In genomic region chr6:36856277-36856676, GRCh38 we compare ENCODE assay signal across 23 cellular contexts. TPM values are rescaled to one million over a fixed set of nuclear protein-coding genes. Genes with fewer than 3 reads are reported as not detected.
A peak's percentile ranks its signal among the peaks of the same experiment; 100 is the strongest.
DNase-seq lines count a peak whose midpoint lies in the region; ATAC-seq, FAIRE-seq and TF ChIP-seq lines count a peak whose summit lies in the region.
"Had no signal": no experiment of that assay in that cellular context is flagged by ENCODE, and none has a peak within 500 bp of the region (broad histone marks: within the 10 kb centered on the region; RNA-seq: fewer than 3 reads in every experiment).

No MANE protein-coding gene starts in this region.

- H3K27me3 ChIP-seq in HepG2 (ENCODE audit: control insufficient read depth in 1 of 2, insufficient read depth in 2 of 2, low read length in 2 of 2), result no peaks in the 10 kb centered on the region
- H3K27me3 ChIP-seq: spleen had no signal

- peaks cover 44% of the 10 kb centered on the region for H3K36me3 Mint-ChIP-seq in brain

- no peaks in the 10 kb centered on the region for H3K9me3 ChIP-seq in HepG2 (ENCODE audit: low read length)

- peaks cover 21% of the 10 kb centered on the region for H3K79me2 ChIP-seq in HepG2 (ENCODE audit: insufficient read depth, low read length)

- no peak for ATAC-seq in HepG2
- ATAC-seq: activated CD4-positive, alpha-beta T cell treated with anti-CD3 and anti-CD28 coated beads for 36 hours; activated naive CD8-positive, alpha-beta T cell treated with anti-CD3 and anti-CD28 coated beads, Interleukin-2, amount 50 U/mL, for 24 hours had no signal

- no peak overlapping the region for H3K4me3 Mint-ChIP-seq in brain
- H3K4me3 Mint-ChIP-seq: activated CD4-positive, alpha-beta T cell treated with anti-CD3 and anti-CD28 coated beads for 36 hours; activated naive CD8-positive, alpha-beta T cell treated with anti-CD3 and anti-CD28 coated beads, Interleukin-2, amount 50 U/mL, for 24 hours; activated T-cell treated with anti-CD3 and anti-CD28 coated beads, Interleukin-2, amount 50 U/mL, for 24 hours; nephron progenitor cell; type B pancreatic cell had no signal

- H3K36me3 ChIP-seq in HepG2 (replicated peaks in 1 of 2; ENCODE audit: control insufficient read depth in 1 of 2, insufficient read depth in 2 of 2, low read length in 2 of 2), result peaks cover 19 to 70% of the 10 kb centered on the region in 2 experiments

- no TSS peak for BruUV-seq in HepG2 (replicated peaks; lab: Mats Ljungman, UMichigan)

- H3K27me3 Mint-ChIP-seq in brain, result no peaks in the 10 kb centered on the region
- H3K27me3 Mint-ChIP-seq: activated CD4-positive, alpha-beta T cell treated with anti-CD3 and anti-CD28 coated beads for 36 hours; activated naive CD8-positive, alpha-beta T cell treated with anti-CD3 and anti-CD28 coated beads, Interleukin-2, amount 50 U/mL, for 24 hours; activated T-cell treated with anti-CD3 and anti-CD28 coated beads, Interleukin-2, amount 50 U/mL, for 24 hours; type B pancreatic cell had no signal

- peak overlapping the region in 3 of 5 experiments; percentile 25 to 73 (median 64) for H3K27ac Mint-ChIP-seq in brain
- H3K27ac Mint-ChIP-seq: activated CD4-positive, alpha-beta T cell treated with anti-CD3 and anti-CD28 coated beads for 36 hours; activated naive CD8-positive, alpha-beta T cell treated with anti-CD3 and anti-CD28 coated beads, Interleukin-2, amount 50 U/mL, for 24 hours; activated T-cell treated with anti-CD3 and anti-CD28 coated beads, Interleukin-2, amount 50 U/mL, for 24 hours; nephron progenitor cell; type B pancreatic cell had no signal

- H3K4me1 Mint-ChIP-seq in brain, result peaks cover 38% of the 10 kb centered on the region
- H3K4me1 Mint-ChIP-seq: activated naive CD8-positive, alpha-beta T cell treated with anti-CD3 and anti-CD28 coated beads, Interleukin-2, amount 50 U/mL, for 24 hours had no signal

- no peak for TF ChIP-seq RAD21 in HepG2 (CRISPR knock-in tag; IDR thresholded peaks at IDR 0.05)

- no peak overlapping the region for H3K4me3 ChIP-seq in HepG2 (replicated peaks in 1 of 3; ENCODE audit: insufficient read depth in 1 of 3, low read depth in 2 of 3, low read length in 3 of 3)
- H3K4me3 ChIP-seq: lung, spleen had no signal

- no peaks in the 10 kb centered on the region for H4K20me1 ChIP-seq in HepG2 (ENCODE audit: insufficient read depth, low read length)

- DNase-seq in DMS79 (lab: John Stamatoyannopoulos, UW), result peak; percentile 88
- peak; percentile 39 for DNase-seq in M059J (ENCODE audit: low read depth)
- DNase-seq in HepG2 (ENCODE audit: low spot score), result no peak
- no peak for DNase-seq in NCI-H524 treated with DMSO at 0.1 percent for 48 hours (lab: John Stamatoyannopoulos, UW)
- no peak for DNase-seq in midbrain (lab: John Stamatoyannopoulos, UW)
- no peak for DNase-seq in retina
- DNase-seq: activated CD4-positive, alpha-beta T cell treated with anti-CD3 and anti-CD28 coated beads for 36 hours; activated gamma-delta T cell; activated naive CD8-positive, alpha-beta T cell treated with anti-CD3 and anti-CD28 coated beads, Interleukin-2, amount 50 U/mL, for 24 hours; activated T-cell treated with anti-CD3 and anti-CD28 coated beads, Interleukin-2, amount 50 U/mL, for 24 hours; C1 segment of cervical spinal cord; Karpas-422; NCI-H226; NCI-H774; nephron progenitor cell; spleen; stimulated activated CD4-positive, alpha-beta T cell treated with anti-CD3 and anti-CD28 coated beads, Interleukin-2, amount 100 ng/mL, for 48 hours had no signal

- intact Hi-C loops in HepG2 (cut with micrococcal nuclease; ENCODE audit: unreplicated experiment), result loop anchor here (10.0 kb wide), 1 partner anchor 231 kb away; no protein-coding TSS in a partner anchor

- in situ Hi-C loops in HepG2 (cut with HindIII; ENCODE audit: extremely low pct_ligation_motif_present, low pct_unique_long_range_greater_than_20kb), result no loop called here

- H3K4me1 ChIP-seq in HepG2 (ENCODE audit: insufficient read depth, low read length), result peaks cover 36% of the 10 kb centered on the region

- H2AFZ ChIP-seq in HepG2 (ENCODE audit: low read length), result no peak overlapping the region

- TF ChIP-seq CTCF in brain (conservative IDR thresholded peaks at IDR 0.05) (no peak), HepG2 (CRISPR knock-in tag; IDR thresholded peaks at IDR 0.05) (no peak)

- H3K9me3 Mint-ChIP-seq in brain, result no peaks in the 10 kb centered on the region
- H3K9me3 Mint-ChIP-seq: activated naive CD8-positive, alpha-beta T cell treated with anti-CD3 and anti-CD28 coated beads, Interleukin-2, amount 50 U/mL, for 24 hours; activated T-cell treated with anti-CD3 and anti-CD28 coated beads, Interleukin-2, amount 50 U/mL, for 24 hours; nephron progenitor cell; type B pancreatic cell had no signal

- CTCF ChIA-PET in HepG2 (lab: Yijun Ruan, JAX; ENCODE audit: low intra/inter-chr PET ratio, low total read pairs), result no interaction called here

- no peak overlapping the region for H3K4me2 ChIP-seq in HepG2 (ENCODE audit: low read depth, low read length)

- POLR2A ChIA-PET in HepG2 (lab: Yijun Ruan, JAX), result no interaction called here

- no peak for TF ChIP-seq EP300 in HepG2 (IDR thresholded peaks at IDR 0.05; ENCODE audit: low read depth in 2 of 2, low read length in 2 of 2)
- TF ChIP-seq EP300 in HepG2 (CRISPR knock-in tag; IDR thresholded peaks at IDR 0.05; ENCODE audit: borderline replicate concordance), result no peak

- H3K9ac ChIP-seq in HepG2 (ENCODE audit: insufficient read depth, low read depth, low read length), result no peak overlapping the region

- WGBS in HepG2 (ENCODE audit: low lambda C conversion rate), result over 99% methylated on average over 8 of the region's 8 CpGs

- TF ChIP-seq POLR2A in HepG2 (IDR thresholded peaks at IDR 0.05; ENCODE audit: insufficient read depth in 1 of 2, low read depth in 2 of 2, low read length in 2 of 2), result no peak

- no peak for FAIRE-seq in HepG2 (lab: Jason Lieb, UNC)
- FAIRE-seq: D721Med, keratinocyte had no signal

- no peak overlapping the region for H3K27ac ChIP-seq in HepG2 (ENCODE audit: extremely low read length, insufficient read depth, low read length)
- H3K27ac ChIP-seq: spleen had no signal

RNA-seq across cellular contexts. Expression of gene CPNE5, which starts 17.0 kb away (rescaled TPM):
- 0.02 TPM in 1 of 2 replicates, not detected in the other for total RNA-seq in M059J (2014; rRNA removed; shearing (Covaris generic))
- polyA plus RNA-seq in brain (ENCODE audit: insufficient read depth, low read depth, low replicate concordance), result 22.9 TPM
- total RNA-seq in HepG2 (2016; rRNA removed; fragmentation: Illumina TruSeq; extraction: Trizol), result not detected in 2 replicates
- total RNA-seq in HepG2 (2016; cell fraction: cytosol; rRNA removed; fragmentation: Illumina TruSeq; extraction: Trizol; ENCODE audit: low read depth), result not detected in 2 replicates
- total RNA-seq in HepG2 (2016; cell fraction: insoluble cytoplasmic fraction; rRNA removed; fragmentation: Illumina TruSeq; extraction: Trizol), result not detected in 2 replicates
- total RNA-seq in HepG2 (2016; cell fraction: membrane; rRNA removed; fragmentation: Illumina TruSeq; extraction: Trizol), result not detected in 2 replicates
- total RNA-seq in HepG2 (2016; cell fraction: nucleus; rRNA removed; fragmentation: Illumina TruSeq; extraction: Trizol), result not detected in 2 replicates
- 0.10 and 0.16 TPM in 2 replicates for polyA plus RNA-seq in HepG2 (2011; rRNA removed)
- 0.15 TPM in 1 of 2 replicates, not detected in the other for polyA plus RNA-seq in HepG2 (2011; cell fraction: cytosol; rRNA removed)
- 0.36 and 0.40 TPM in 2 replicates for polyA plus RNA-seq in HepG2 (2011; cell fraction: nucleus; rRNA removed)
- 0.05 and 0.16 TPM in 2 replicates for polyA plus RNA-seq in HepG2 (2012)
- not detected in 2 replicates for polyA plus RNA-seq in HepG2 (2016; cell fraction: cytosol; fragmentation: Illumina TruSeq; extraction: Trizol; ENCODE audit: low read depth)
- not detected in 2 replicates for polyA plus RNA-seq in HepG2 (2016; cell fraction: insoluble cytoplasmic fraction; fragmentation: Illumina TruSeq; extraction: Trizol; ENCODE audit: low read depth)
- polyA plus RNA-seq in HepG2 (2016; cell fraction: membrane; fragmentation: Illumina TruSeq; extraction: Trizol; ENCODE audit: low read depth), result not detected in 2 replicates
- polyA plus RNA-seq in HepG2 (2016; cell fraction: nucleus; fragmentation: Illumina TruSeq; extraction: Trizol; ENCODE audit: insufficient read depth, low read depth), result not detected in 2 replicates
- polyA minus RNA-seq in HepG2 (2011; rRNA and poly(A)+ RNA removed; ENCODE audit: low replicate concordance), result 0.26 TPM in 1 of 2 replicates, not detected in the other
- not detected in 2 replicates for polyA minus RNA-seq in HepG2 (2011; cell fraction: cytosol; rRNA and poly(A)+ RNA removed)
- polyA minus RNA-seq in HepG2 (2011; cell fraction: nucleus; rRNA and poly(A)+ RNA removed), result not detected in 2 replicates
- total RNA-seq: osteocyte had no signal

RNA-seq across cellular contexts. Expression of gene PPIL1, which starts 18.3 kb away (rescaled TPM):
- 73.4 and 84.3 TPM in 2 replicates for total RNA-seq in M059J (2014; rRNA removed; shearing (Covaris generic))
- polyA plus RNA-seq in brain (ENCODE audit: insufficient read depth, low read depth, low replicate concordance) (36.9 TPM), HepG2 (2011; rRNA removed) (59.0 and 74.2 TPM in 2 replicates)
- 144 and 202 TPM in 2 replicates for total RNA-seq in HepG2 (2016; rRNA removed; fragmentation: Illumina TruSeq; extraction: Trizol)
- 18.7 and 21.1 TPM in 2 replicates for total RNA-seq in HepG2 (2016; cell fraction: cytosol; rRNA removed; fragmentation: Illumina TruSeq; extraction: Trizol; ENCODE audit: low read depth)
- 144 and 223 TPM in 2 replicates for total RNA-seq in HepG2 (2016; cell fraction: insoluble cytoplasmic fraction; rRNA removed; fragmentation: Illumina TruSeq; extraction: Trizol)
- total RNA-seq in HepG2 (2016; cell fraction: membrane; rRNA removed; fragmentation: Illumina TruSeq; extraction: Trizol), result 75.0 TPM in 2 replicates
- 60.3 and 65.1 TPM in 2 replicates for total RNA-seq in HepG2 (2016; cell fraction: nucleus; rRNA removed; fragmentation: Illumina TruSeq; extraction: Trizol)
- polyA plus RNA-seq in HepG2 (2011; cell fraction: cytosol; rRNA removed), result 53.5 and 73.2 TPM in 2 replicates
- polyA plus RNA-seq in HepG2 (2011; cell fraction: nucleus; rRNA removed), result 9.9 and 13.8 TPM in 2 replicates
- 62.2 and 66.4 TPM in 2 replicates for polyA plus RNA-seq in HepG2 (2012)
- polyA plus RNA-seq in HepG2 (2016; cell fraction: cytosol; fragmentation: Illumina TruSeq; extraction: Trizol; ENCODE audit: low read depth), result 20.3 and 21.1 TPM in 2 replicates
- polyA plus RNA-seq in HepG2 (2016; cell fraction: insoluble cytoplasmic fraction; fragmentation: Illumina TruSeq; extraction: Trizol; ENCODE audit: low read depth), result 209 and 228 TPM in 2 replicates
- 57.0 and 58.9 TPM in 2 replicates for polyA plus RNA-seq in HepG2 (2016; cell fraction: membrane; fragmentation: Illumina TruSeq; extraction: Trizol; ENCODE audit: low read depth)
- 73.7 and 81.3 TPM in 2 replicates for polyA plus RNA-seq in HepG2 (2016; cell fraction: nucleus; fragmentation: Illumina TruSeq; extraction: Trizol; ENCODE audit: insufficient read depth, low read depth)
- polyA minus RNA-seq in HepG2 (2011; rRNA and poly(A)+ RNA removed; ENCODE audit: low replicate concordance), result 69.1 and 72.7 TPM in 2 replicates
- polyA minus RNA-seq in HepG2 (2011; cell fraction: cytosol; rRNA and poly(A)+ RNA removed), result 31.7 and 39.2 TPM in 2 replicates
- polyA minus RNA-seq in HepG2 (2011; cell fraction: nucleus; rRNA and poly(A)+ RNA removed), result 17.1 and 20.0 TPM in 2 replicates

RNA-seq across cellular contexts. Expression of gene C6orf89, which starts 29.5 kb away (rescaled TPM):
- total RNA-seq in M059J (2014; rRNA removed; shearing (Covaris generic)), result 84.5 and 91.1 TPM in 2 replicates
- polyA plus RNA-seq in brain (ENCODE audit: insufficient read depth, low read depth, low replicate concordance) (72.4 TPM), HepG2 (2011; rRNA removed) (22.1 and 26.0 TPM in 2 replicates)
- 23.9 and 32.2 TPM in 2 replicates for total RNA-seq in HepG2 (2016; rRNA removed; fragmentation: Illumina TruSeq; extraction: Trizol)
- total RNA-seq in HepG2 (2016; cell fraction: cytosol; rRNA removed; fragmentation: Illumina TruSeq; extraction: Trizol; ENCODE audit: low read depth), result 7.9 and 8.2 TPM in 2 replicates
- 22.0 and 33.0 TPM in 2 replicates for total RNA-seq in HepG2 (2016; cell fraction: insoluble cytoplasmic fraction; rRNA removed; fragmentation: Illumina TruSeq; extraction: Trizol)
- total RNA-seq in HepG2 (2016; cell fraction: membrane; rRNA removed; fragmentation: Illumina TruSeq; extraction: Trizol), result 14.6 and 15.0 TPM in 2 replicates
- 25.4 and 27.7 TPM in 2 replicates for total RNA-seq in HepG2 (2016; cell fraction: nucleus; rRNA removed; fragmentation: Illumina TruSeq; extraction: Trizol)
- polyA plus RNA-seq in HepG2 (2011; cell fraction: cytosol; rRNA removed), result 11.4 and 16.3 TPM in 2 replicates
- polyA plus RNA-seq in HepG2 (2011; cell fraction: nucleus; rRNA removed), result 12.6 and 14.7 TPM in 2 replicates
- polyA plus RNA-seq in HepG2 (2012), result 24.1 and 25.8 TPM in 2 replicates
- 6.6 and 6.8 TPM in 2 replicates for polyA plus RNA-seq in HepG2 (2016; cell fraction: cytosol; fragmentation: Illumina TruSeq; extraction: Trizol; ENCODE audit: low read depth)
- polyA plus RNA-seq in HepG2 (2016; cell fraction: insoluble cytoplasmic fraction; fragmentation: Illumina TruSeq; extraction: Trizol; ENCODE audit: low read depth), result 16.8 and 19.4 TPM in 2 replicates
- 10.3 and 12.1 TPM in 2 replicates for polyA plus RNA-seq in HepG2 (2016; cell fraction: membrane; fragmentation: Illumina TruSeq; extraction: Trizol; ENCODE audit: low read depth)
- 31.1 and 31.6 TPM in 2 replicates for polyA plus RNA-seq in HepG2 (2016; cell fraction: nucleus; fragmentation: Illumina TruSeq; extraction: Trizol; ENCODE audit: insufficient read depth, low read depth)
- polyA minus RNA-seq in HepG2 (2011; rRNA and poly(A)+ RNA removed; ENCODE audit: low replicate concordance), result 18.1 and 18.8 TPM in 2 replicates
- polyA minus RNA-seq in HepG2 (2011; cell fraction: cytosol; rRNA and poly(A)+ RNA removed), result 7.6 and 13.6 TPM in 2 replicates
- polyA minus RNA-seq in HepG2 (2011; cell fraction: nucleus; rRNA and poly(A)+ RNA removed), result 6.8 and 8.6 TPM in 2 replicates

Comparison
In these comparisons a context has a peak if more than half of its experiments do, and no peak if none do; other contexts are left out.
1. DNase-seq: peak in DMS79 (single experiment) and M059J (single experiment); none in HepG2 (single experiment), NCI-H524 treated with DMSO at 0.1 percent for 48 hours (single experiment), midbrain (single experiment) and retina (single experiment).